In the genomic region with DNA sequence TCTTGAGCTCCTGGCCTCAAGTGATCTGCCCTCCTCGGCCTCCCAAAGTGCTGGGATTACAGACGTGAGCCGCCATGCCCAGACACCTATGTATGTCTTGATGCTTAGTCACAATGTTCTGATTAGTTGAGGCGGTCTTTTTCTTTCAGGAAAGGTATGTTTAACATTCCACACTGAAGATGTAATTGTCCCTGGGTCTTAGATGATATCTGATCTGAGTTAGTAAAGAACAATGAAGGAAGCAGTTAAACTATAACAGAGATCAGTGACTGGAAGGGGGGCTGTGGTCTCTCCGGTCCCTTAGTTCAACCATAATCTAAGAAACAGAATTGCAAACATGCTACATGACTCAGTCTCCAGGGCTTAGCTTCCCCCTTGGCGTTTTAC, we compare ENCODE assay signal across 9 cellular contexts. TPM values are rescaled to one million over a fixed set of nuclear protein-coding genes. Genes with fewer than 3 reads are reported as not detected.
DNase-seq lines count a peak whose midpoint lies in the region; ATAC-seq and TF ChIP-seq lines count a peak whose summit lies in the region.
"Had no signal": no experiment of that assay in that cellular context is flagged by ENCODE, and none has a peak within 500 bp of the region (broad histone marks: within the 10 kb centered on the region; RNA-seq: fewer than 3 reads in every experiment).

No MANE protein-coding gene starts in this region.

- H3K36me3 Mint-ChIP-seq in T-cell = peaks cover 29% of the 10 kb centered on the region

- H3K4me1 ChIP-seq in esophagus muscularis mucosa (peaks cover 64 to 87% (median 66%) of the 10 kb centered on the region in 4 donors), mucosa of descending colon (ENCODE audit: low read depth) (peaks cover 41% of the 10 kb centered on the region)

- H3K9me3 ChIP-seq in esophagus muscularis mucosa = no peaks in the 10 kb centered on the region
- H3K9me3 ChIP-seq in mucosa of descending colon = no peaks in the 10 kb centered on the region

- POLR2A ChIA-PET in T-cell (lab: Charles Lee) = interaction anchor here in 1 of 2 donors (0.6 kb wide), 1 partner anchor 128 kb away, joined by 3 read pairs; no protein-coding TSS in a partner anchor

- H3K4me3 ChIP-seq in esophagus muscularis mucosa = no peak overlapping the region
- no peak overlapping the region for H3K4me3 ChIP-seq in retinal pigment epithelial cell (ENCODE audit: low read length)
- H3K4me3 ChIP-seq in mucosa of descending colon = no peak overlapping the region

- TF ChIP-seq EP300 in esophagus muscularis mucosa (IDR thresholded peaks at IDR 0.05) = no peak

- peak; percentile 31 for DNase-seq in H4 (ENCODE audit: low spot score)
- no peak for DNase-seq in T-cell
- no peak for DNase-seq in esophagus muscularis mucosa (ENCODE audit: extremely low spot score)
- peak; percentile 26 for DNase-seq in retinal pigment epithelial cell (ENCODE audit: low read depth)
- DNase-seq in stimulated activated CD4-positive, alpha-beta T cell treated with anti-CD3 and anti-CD28 coated beads, Interleukin-4, amount 100 ng/mL, for 4 hours = no peak
- no peak for DNase-seq in stimulated activated naive CD8-positive, alpha-beta T cell treated with anti-CD3 and anti-CD28 coated beads, Interleukin-15, amount 100 ng/mL, for 72 hours
- no peak for DNase-seq in NCI-H345 (lab: John Stamatoyannopoulos, UW)
- DNase-seq in mucosa of descending colon = no peak

- TF ChIP-seq CTCF in esophagus muscularis mucosa (IDR thresholded peaks at IDR 0.05) = no peak
- TF ChIP-seq CTCF in retinal pigment epithelial cell (conservative IDR thresholded peaks at IDR 0.05; ENCODE audit: low read depth, low read length) = no peak
- TF ChIP-seq CTCF in mucosa of descending colon (IDR thresholded peaks at IDR 0.05) = no peak

- H3K4me1 Mint-ChIP-seq in T-cell = peaks cover 69 to 75% (median 72%) of the 10 kb centered on the region in 3 donors
- peaks cover 72% of the 10 kb centered on the region for H3K4me1 Mint-ChIP-seq in stimulated activated naive CD8-positive, alpha-beta T cell treated with anti-CD3 and anti-CD28 coated beads, Interleukin-15, amount 100 ng/mL, for 72 hours

- H3K4me3 Mint-ChIP-seq in T-cell = no peak overlapping the region
- no peak overlapping the region for H3K4me3 Mint-ChIP-seq in stimulated activated naive CD8-positive, alpha-beta T cell treated with anti-CD3 and anti-CD28 coated beads, Interleukin-15, amount 100 ng/mL, for 72 hours
- H3K4me3 Mint-ChIP-seq: naive B cell had no signal

- intact Hi-C loops in esophagus muscularis mucosa (cut with DNase I) (loop anchor here (5.0 kb wide), 1 partner anchor 124 kb away; no protein-coding TSS in a partner anchor), mucosa of descending colon (cut with DNase I, micrococcal nuclease) (loop anchor here in 1 of 2 donors (5.0 kb wide), 2 partner anchors 59 to 119 kb away; no protein-coding TSS in a partner anchor)

- TF ChIP-seq POLR2A in esophagus muscularis mucosa (IDR thresholded peaks at IDR 0.05; ENCODE audit: low read depth) = no peak

- no peaks in the 10 kb centered on the region for H3K27me3 Mint-ChIP-seq in T-cell
- no peaks in the 10 kb centered on the region for H3K27me3 Mint-ChIP-seq in stimulated activated naive CD8-positive, alpha-beta T cell treated with anti-CD3 and anti-CD28 coated beads, Interleukin-15, amount 100 ng/mL, for 72 hours
- H3K27me3 Mint-ChIP-seq: naive B cell had no signal

- H3K36me3 ChIP-seq in esophagus muscularis mucosa (peaks cover 0 to 43% (median 32%) of the 10 kb centered on the region in 4 donors), mucosa of descending colon (ENCODE audit: low read depth) (no peaks in the 10 kb centered on the region)

- H3K27ac ChIP-seq in esophagus muscularis mucosa (replicated peaks in 1 of 4) = peak overlapping the region; percentile 57 to 71 (median 64)

- CTCF ChIA-PET in T-cell (lab: Charles Lee) = interaction anchor here (0.5 to 7.7 kb wide), 55 partner anchors 9 to 427 kb away, joined by 3 to 109 read pairs (median 5); partner anchors contain the start of genes PRXL2A (in 2 of the 2), TSPAN14 (in 2 of the 2) and TMEM254 (in 1 of the 2)

- H3K27me3 ChIP-seq in esophagus muscularis mucosa = no peaks in the 10 kb centered on the region

- no peaks in the 10 kb centered on the region for H3K9me3 Mint-ChIP-seq in T-cell
- no peaks in the 10 kb centered on the region for H3K9me3 Mint-ChIP-seq in stimulated activated naive CD8-positive, alpha-beta T cell treated with anti-CD3 and anti-CD28 coated beads, Interleukin-15, amount 100 ng/mL, for 72 hours
- H3K9me3 Mint-ChIP-seq: naive B cell had no signal

- ATAC-seq in T-cell (replicated peaks in 1 of 4) = no peak
- no peak for ATAC-seq in stimulated activated naive CD8-positive, alpha-beta T cell treated with anti-CD3 and anti-CD28 coated beads, Interleukin-15, amount 100 ng/mL, for 72 hours
- ATAC-seq in mucosa of descending colon = no peak

- WGBS in esophagus muscularis mucosa = 86% methylated on average over 6 of the region's 6 CpGs

- peak overlapping the region; percentile 57 to 99 for H3K27ac Mint-ChIP-seq in T-cell
- H3K27ac Mint-ChIP-seq in stimulated activated naive CD8-positive, alpha-beta T cell treated with anti-CD3 and anti-CD28 coated beads, Interleukin-15, amount 100 ng/mL, for 72 hours = no peak overlapping the region

RNA-seq across cellular contexts. Expression of gene SH2D4B, which starts 31.5 kb away (rescaled TPM):
- not detected in 2 replicates for total RNA-seq in H4 (2014; rRNA removed; shearing (Covaris generic))
- total RNA-seq in T-cell = under 1 TPM; 0.12 to 0.26 (median 0.23) TPM
- under 1 TPM in 2 of 4 donors, not detected in 2; 0.26 to 0.42 TPM for total RNA-seq in esophagus muscularis mucosa
- not detected for total RNA-seq in mucosa of descending colon

RNA-seq across cellular contexts. Expression of gene TSPAN14, which starts 52.1 kb away (rescaled TPM):
- 16.2 and 16.4 TPM in 2 replicates for total RNA-seq in H4 (2014; rRNA removed; shearing (Covaris generic))
- total RNA-seq in T-cell (100 to 1,000 TPM; 130 to 204 (median 194) TPM), esophagus muscularis mucosa (10 to 100 TPM; 17.9 to 50.5 (median 38.4) TPM), mucosa of descending colon (10 to 100 TPM; 75.5 to 96.5 (median 81.0) TPM)

Comparison
In these comparisons a context has a peak if more than half of its experiments do, and no peak if none do; other contexts are left out.
1. DNase-seq: peak in H4 (single experiment) and retinal pigment epithelial cell (single experiment); none in T-cell (0 of 34), esophagus muscularis mucosa (single experiment), stimulated activated CD4-positive, alpha-beta T cell treated with anti-CD3 and anti-CD28 coated beads, Interleukin-4, amount 100 ng/mL, for 4 hours (0 of 2), stimulated activated naive CD8-positive, alpha-beta T cell treated with anti-CD3 and anti-CD28 coated beads, Interleukin-15, amount 100 ng/mL, for 72 hours (0 of 2), NCI-H345 (single experiment) and mucosa of descending colon (0 of 3).
2. H3K27ac Mint-ChIP-seq: peak in T-cell (2 of 2); none in stimulated activated naive CD8-positive, alpha-beta T cell treated with anti-CD3 and anti-CD28 coated beads, Interleukin-15, amount 100 ng/mL, for 72 hours (0 of 2).